20 cellular contexts compared by ENCODE assay signal in the genomic region with DNA sequence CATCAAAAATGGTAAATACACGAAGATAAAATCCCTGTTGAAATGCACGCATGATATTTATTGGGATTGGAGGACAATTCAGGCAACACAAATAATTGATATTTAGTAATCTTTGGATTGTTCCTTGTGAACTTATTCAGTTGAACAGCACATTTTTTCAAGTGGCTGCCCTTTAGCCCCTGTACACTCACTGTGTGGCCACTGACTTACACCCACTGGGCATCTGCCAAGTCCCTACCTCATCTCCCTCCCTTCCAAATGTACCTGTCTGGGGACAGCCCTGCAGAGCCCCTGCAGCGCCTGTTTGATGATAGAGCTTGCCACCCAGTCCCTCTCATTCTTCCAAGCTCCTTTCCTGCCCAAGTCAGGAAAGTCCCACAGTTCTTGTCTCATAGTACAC.
"Had no signal": no experiment of that assay in that cellular context is flagged by ENCODE, and none has a peak within 500 bp of the region (broad histone marks: within the 10 kb centered on the region; RNA-seq: fewer than 3 reads in every experiment).

No MANE protein-coding gene starts in this region.

- H3K4me3 ChIP-seq: MG63, Peyer's patch, SJSA1 had no signal

- H3K36me3 ChIP-seq: MG63, Peyer's patch, SJSA1 had no signal

- H3K9me3 ChIP-seq: MG63, Peyer's patch, SJSA1 had no signal

- ATAC-seq: activated CD8-positive, alpha-beta memory T cell treated with anti-CD3 and anti-CD28 coated beads, Interleukin-2, amount 10 ng/mL, durations not matched to agents 7 days and 5 days; SK-N-SH treated with all-trans-retinoic acid at 6 μM for 48 hours had no signal

- H3K4me1 ChIP-seq: Peyer's patch, SJSA1 had no signal

- DNase-seq: activated CD4-positive, alpha-beta T cell treated with anti-CD3 and anti-CD28 coated beads for 48 hours; activated CD4-positive, alpha-beta T cell treated with anti-CD3 and anti-CD28 coated beads, Interleukin-2, amount 50 U/mL, for 4 hours; activated CD4-positive, CD25-positive, alpha-beta regulatory T cell treated with anti-CD3 and anti-CD28 coated beads, Interleukin-2, amount 50 U/mL, for 72 hours; activated CD8-positive, alpha-beta memory T cell treated with anti-CD3 and anti-CD28 coated beads, Interleukin-2, amount 10 ng/mL, durations not matched to agents 7 days and 5 days; activated effector memory CD4-positive, alpha-beta T cell treated with Interleukin-2 at 50 U/mL for 16 hours; activated naive CD4-positive, alpha-beta T cell treated with Interleukin-2 at 50 U/mL for 16 hours; activated T-cell treated with anti-CD3 and anti-CD28 coated beads, Interleukin-2, amount 50 U/mL, for 24 hours; amygdala; MG63; MV-4-11; NCI-H1092 treated with DMSO at 0.1 percent for 48 hours; NCI-H1417 treated with DMSO at 0.1 percent for 48 hours; NCI-H1694; NCI-H2029 treated with DMSO at 0.1 percent for 48 hours; NCI-H510A treated with DMSO at 0.1 percent for 48 hours; Peyer's patch; SHP77; SW 1271 had no signal
